ENCODE assay signal across 13 cellular contexts in genomic region chr9:123365287-123365880, GRCh38. TPM values are rescaled to one million over a fixed set of nuclear protein-coding genes. Genes with fewer than 3 reads are reported as not detected.
A peak's percentile ranks its signal among the peaks of the same experiment; 100 is the strongest.
DNase-seq lines count a peak whose midpoint lies in the region; ATAC-seq and TF ChIP-seq lines count a peak whose summit lies in the region.
"Had no signal": no experiment of that assay in that cellular context is flagged by ENCODE, and none has a peak within 500 bp of the region (broad histone marks: within the 10 kb centered on the region; RNA-seq: fewer than 3 reads in every experiment).

No MANE protein-coding gene starts in this region.

- H3K4me1 ChIP-seq in endodermal cell (ENCODE audit: control insufficient read depth, insufficient read depth, low read length), result peaks cover 10% of the 10 kb centered on the region

- H3K4me1 Mint-ChIP-seq in endodermal cell, result peaks cover 13% of the 10 kb centered on the region

- peaks cover 53% of the 10 kb centered on the region for H3K27me3 Mint-ChIP-seq in endodermal cell (ENCODE audit: insufficient read depth)

- no peaks in the 10 kb centered on the region for H3K9me3 ChIP-seq in endodermal cell (ENCODE audit: control insufficient read depth, low read length)
- H3K9me3 ChIP-seq: spleen had no signal

- WGBS in endodermal cell (ENCODE audit: insufficient coverage in 1 of 2, insufficient read length in 1 of 2), 2 experiments, result 89 to 95% methylated on average over 8 to 12 of the region's 12 CpGs

- peak; percentile 20 for DNase-seq in NCI-H524 (lab: John Stamatoyannopoulos, UW)
- DNase-seq in NCI-H524 treated with DMSO at 0.1 percent for 48 hours (lab: John Stamatoyannopoulos, UW), result no peak
- peak; percentile 91 for DNase-seq in NCI-H69 (lab: John Stamatoyannopoulos, UW)
- DNase-seq in endodermal cell, result peak; percentile 83
- DNase-seq in retinal pigment epithelial cell (ENCODE audit: low read depth), result no peak
- no peak for DNase-seq in NCI-H2196 (lab: John Stamatoyannopoulos, UW; ENCODE audit: unreplicated experiment)
- DNase-seq in NCI-H526 treated with DMSO at 0.1 percent for 48 hours (lab: John Stamatoyannopoulos, UW), result no peak
- DNase-seq: central memory CD4-positive, alpha-beta T cell; NCI-H446; spleen had no signal

- no peak overlapping the region for H3K4me3 ChIP-seq in endodermal cell (ENCODE audit: low read length)
- no peak overlapping the region for H3K4me3 ChIP-seq in retinal pigment epithelial cell (ENCODE audit: low read length)
- H3K4me3 ChIP-seq: spleen had no signal

- H3K9me3 Mint-ChIP-seq in endodermal cell, result no peaks in the 10 kb centered on the region
- H3K9me3 Mint-ChIP-seq: T-helper 1 cell treated with Interleukin-12 subunit alpha and Interleukin-12 subunit beta and Interleukin-4 antibody, amounts not matched to agents 30 μg/mL and 1 μg/mL, for 36 hours had no signal

- no peak overlapping the region for H3K4me3 Mint-ChIP-seq in endodermal cell
- H3K4me3 Mint-ChIP-seq: T-helper 1 cell treated with Interleukin-12 subunit alpha and Interleukin-12 subunit beta and Interleukin-4 antibody, amounts not matched to agents 30 μg/mL and 1 μg/mL, for 36 hours had no signal

- no peaks in the 10 kb centered on the region for H3K36me3 ChIP-seq in endodermal cell (ENCODE audit: control insufficient read depth, insufficient read depth, low read length)
- H3K36me3 ChIP-seq: spleen had no signal

- no peak overlapping the region for H3K9ac ChIP-seq in endodermal cell (ENCODE audit: extremely low read depth, low read length, poor library complexity, severe bottlenecking)

- H3K36me3 Mint-ChIP-seq in endodermal cell (ENCODE audit: low read depth), result no peaks in the 10 kb centered on the region

- no peak overlapping the region for H3K27ac ChIP-seq in endodermal cell (ENCODE audit: low read depth, low read length)
- H3K27ac ChIP-seq: spleen had no signal

- H3K27ac Mint-ChIP-seq in endodermal cell, result no peak overlapping the region
- H3K27ac Mint-ChIP-seq: T-helper 1 cell treated with Interleukin-12 subunit alpha and Interleukin-12 subunit beta and Interleukin-4 antibody, amounts not matched to agents 30 μg/mL and 1 μg/mL, for 36 hours had no signal

- no peaks in the 10 kb centered on the region for H3K27me3 ChIP-seq in endodermal cell (ENCODE audit: control insufficient read depth, insufficient read depth, low read length, poor library complexity, severe bottlenecking)

- ATAC-seq in HG02642 (IDR thresholded peaks at IDR 0.05; ENCODE audit: poor library complexity, unreplicated experiment), result no peak

- TF ChIP-seq CTCF in endodermal cell (conservative IDR thresholded peaks at IDR 0.05), result peak; percentile 71
- TF ChIP-seq CTCF in retinal pigment epithelial cell (conservative IDR thresholded peaks at IDR 0.05; ENCODE audit: low read depth, low read length), result peak; percentile 53

RNA-seq across cellular contexts. Expression of gene CRB2, which starts 9.4 kb away (rescaled TPM):
- 1 to 10 TPM in 1 of 2 donors, under 1 TPM in 1; 0.75 to 2.0 TPM for total RNA-seq in endodermal cell
- polyA plus RNA-seq in endodermal cell (2013, experiment 1 of 2), result 92.5 TPM
- polyA plus RNA-seq in endodermal cell (2013, experiment 2 of 2), result 79.0 TPM
- total RNA-seq: mononuclear cell had no signal

Comparison
In these comparisons a context has a peak if more than half of its experiments do, and no peak if none do; other contexts are left out.
1. DNase-seq: peak in NCI-H524 (2 of 2), NCI-H69 (single experiment) and endodermal cell (single experiment); none in NCI-H524 treated with DMSO at 0.1 percent for 48 hours (single experiment), retinal pigment epithelial cell (single experiment), NCI-H2196 (single experiment) and NCI-H526 treated with DMSO at 0.1 percent for 48 hours (single experiment).